ENCODE assay signal across 9 cellular contexts in genomic region chr1:2554621-2555387, GRCh38. TPM values are rescaled to one million over a fixed set of nuclear protein-coding genes. Genes with fewer than 3 reads are reported as not detected.
A peak's percentile ranks its signal among the peaks of the same experiment; 100 is the strongest.
DNase-seq lines count a peak whose midpoint lies in the region; ATAC-seq and TF ChIP-seq lines count a peak whose summit lies in the region.
"Had no signal": no experiment of that assay in that cellular context is flagged by ENCODE, and none has a peak within 500 bp of the region (broad histone marks: within the 10 kb centered on the region; RNA-seq: fewer than 3 reads in every experiment).

No MANE protein-coding gene starts in this region.

- peak overlapping the region; percentile 95 for H3K27ac Mint-ChIP-seq in activated CD4-positive, alpha-beta memory T cell treated with anti-CD3 and anti-CD28 coated beads, Interleukin-2, amount 10 ng/mL, durations not matched to agents 7 days and 5 days

- CTCF ChIA-PET in activated CD4-positive, alpha-beta memory T cell treated with anti-CD3 and anti-CD28 coated beads, Interleukin-2, amount 10 ng/mL, durations not matched to agents 7 days and 5 days (lab: Charles Lee), result interaction anchor here (0.9 to 2.8 kb wide), 4 partner anchors 29 to 360 kb away, joined by 3 to 27 read pairs (median 8); partner anchors contain the start of genes FAAP20, PANK4 and PRXL2B

- peaks cover 32% of the 10 kb centered on the region for H3K36me3 Mint-ChIP-seq in activated CD4-positive, alpha-beta memory T cell treated with anti-CD3 and anti-CD28 coated beads, Interleukin-2, amount 10 ng/mL, durations not matched to agents 7 days and 5 days (ENCODE audit: low read depth)

- H3K4me3 ChIP-seq in left ventricle myocardium inferior, result peak overlapping the region; percentile 70
- H3K4me3 ChIP-seq in fibroblast of pulmonary artery (replicated peaks; ENCODE audit: low read depth, low read length), result no peak overlapping the region

- no peaks in the 10 kb centered on the region for H3K9me3 Mint-ChIP-seq in activated CD4-positive, alpha-beta memory T cell treated with anti-CD3 and anti-CD28 coated beads, Interleukin-2, amount 10 ng/mL, durations not matched to agents 7 days and 5 days

- H3K4me3 Mint-ChIP-seq in activated CD4-positive, alpha-beta memory T cell treated with anti-CD3 and anti-CD28 coated beads, Interleukin-2, amount 10 ng/mL, durations not matched to agents 7 days and 5 days, result peak overlapping the region; percentile 95

- peaks cover 66% of the 10 kb centered on the region for H3K4me1 ChIP-seq in left ventricle myocardium inferior

- H3K9me3 ChIP-seq in left ventricle myocardium inferior (replicated peaks), result no peaks in the 10 kb centered on the region

- no peak for ATAC-seq in Right ventricle myocardium superior (ENCODE audit: poor library complexity)
- no peak for ATAC-seq in HG02763 (IDR thresholded peaks at IDR 0.05; ENCODE audit: unreplicated experiment)
- no peak for ATAC-seq in GM21529 (IDR thresholded peaks at IDR 0.05; ENCODE audit: unreplicated experiment)

- H3K36me3 ChIP-seq in left ventricle myocardium inferior, result peaks cover 18% of the 10 kb centered on the region

- POLR2A ChIA-PET in activated CD4-positive, alpha-beta memory T cell treated with anti-CD3 and anti-CD28 coated beads, Interleukin-2, amount 10 ng/mL, durations not matched to agents 7 days and 5 days (lab: Charles Lee), result interaction anchor here (0.7 to 8.3 kb wide), 6 partner anchors 8 to 141 kb away, joined by 3 to 169 read pairs (median 58); partner anchors contain the start of genes PANK4 and PRXL2B

- DNase-seq in left ventricle myocardium inferior (no peak), Right ventricle myocardium superior (no peak), fibroblast of pulmonary artery (ENCODE audit: low read depth) (no peak), SIG-M5 (lab: John Stamatoyannopoulos, UW) (no peak)
- DNase-seq in activated CD4-positive, alpha-beta memory T cell treated with anti-CD3 and anti-CD28 coated beads, Interleukin-2, amount 10 ng/mL, durations not matched to agents 7 days and 5 days, result peak; percentile 59
- peak; percentile 60 for DNase-seq in stimulated activated CD4-positive, alpha-beta T cell treated with anti-CD3 and anti-CD28 coated beads, Interleukin-15, amount 100 ng/mL, for 24 hours

- peaks cover 50% of the 10 kb centered on the region for H3K4me1 Mint-ChIP-seq in activated CD4-positive, alpha-beta memory T cell treated with anti-CD3 and anti-CD28 coated beads, Interleukin-2, amount 10 ng/mL, durations not matched to agents 7 days and 5 days

- peaks cover 9% of the 10 kb centered on the region for H3K27me3 ChIP-seq in left ventricle myocardium inferior (ENCODE audit: low read depth)

- H3K27me3 Mint-ChIP-seq in activated CD4-positive, alpha-beta memory T cell treated with anti-CD3 and anti-CD28 coated beads, Interleukin-2, amount 10 ng/mL, durations not matched to agents 7 days and 5 days, result no peaks in the 10 kb centered on the region

- peak overlapping the region; percentile 92 for H3K27ac ChIP-seq in left ventricle myocardium inferior (replicated peaks)

- TF ChIP-seq CTCF in left ventricle myocardium inferior (IDR thresholded peaks at IDR 0.05; ENCODE audit: borderline replicate concordance) (peak; percentile 57), fibroblast of pulmonary artery (IDR thresholded peaks at IDR 0.05; ENCODE audit: low read length, missing control alignments) (peak; percentile 35)

- intact Hi-C loops in left ventricle myocardium inferior (cut with micrococcal nuclease) (no loop called here), Right ventricle myocardium superior (cut with DNase I) (no loop called here)

RNA-seq across cellular contexts. Expression of gene TNFRSF14, which starts 1.4 kb away (rescaled TPM):
- total RNA-seq in left ventricle myocardium inferior, result 13.7 TPM
- 16.0 TPM for total RNA-seq in Right ventricle myocardium superior
- total RNA-seq in activated CD4-positive, alpha-beta memory T cell treated with anti-CD3 and anti-CD28 coated beads, Interleukin-2, amount 10 ng/mL, durations not matched to agents 7 days and 5 days, result 100 to 1,000 TPM; 171 to 173 TPM

RNA-seq across cellular contexts. Expression of gene HES5, which starts 24.7 kb away (rescaled TPM):
- total RNA-seq in left ventricle myocardium inferior (0.63 TPM), Right ventricle myocardium superior (1.6 TPM)
- not detected for total RNA-seq in activated CD4-positive, alpha-beta memory T cell treated with anti-CD3 and anti-CD28 coated beads, Interleukin-2, amount 10 ng/mL, durations not matched to agents 7 days and 5 days
- total RNA-seq: astrocyte had no signal

RNA-seq across cellular contexts. Expression of gene PANK4, which starts 28.4 kb away (rescaled TPM):
- total RNA-seq in left ventricle myocardium inferior, result 42.8 TPM
- total RNA-seq in Right ventricle myocardium superior, result 45.5 TPM
- total RNA-seq in activated CD4-positive, alpha-beta memory T cell treated with anti-CD3 and anti-CD28 coated beads, Interleukin-2, amount 10 ng/mL, durations not matched to agents 7 days and 5 days, result 10 to 100 TPM; 71.7 to 72.6 TPM

RNA-seq across cellular contexts. Expression of gene PRXL2B, which starts 31.8 kb away (rescaled TPM):
- total RNA-seq in left ventricle myocardium inferior, result 8.2 TPM
- 9.8 TPM for total RNA-seq in Right ventricle myocardium superior
- total RNA-seq in activated CD4-positive, alpha-beta memory T cell treated with anti-CD3 and anti-CD28 coated beads, Interleukin-2, amount 10 ng/mL, durations not matched to agents 7 days and 5 days, result 10 to 100 TPM; 17.0 to 22.2 TPM

Comparison
In these comparisons a context has a peak if more than half of its experiments do, and no peak if none do; other contexts are left out.
1. DNase-seq: peak in activated CD4-positive, alpha-beta memory T cell treated with anti-CD3 and anti-CD28 coated beads, Interleukin-2, amount 10 ng/mL, durations not matched to agents 7 days and 5 days (single experiment) and stimulated activated CD4-positive, alpha-beta T cell treated with anti-CD3 and anti-CD28 coated beads, Interleukin-15, amount 100 ng/mL, for 24 hours (single experiment); none in left ventricle myocardium inferior (single experiment), Right ventricle myocardium superior (single experiment), fibroblast of pulmonary artery (single experiment) and SIG-M5 (single experiment).
2. RNA of gene TNFRSF14, which starts 1.4 kb away (total RNA-seq): 171 to 173 TPM in activated CD4-positive, alpha-beta memory T cell treated with anti-CD3 and anti-CD28 coated beads, Interleukin-2, amount 10 ng/mL, durations not matched to agents 7 days and 5 days; 16.0 TPM in Right ventricle myocardium superior (single experiment) and 13.7 TPM in left ventricle myocardium inferior (single experiment); every median in the first group is over 10 times any median in the second.